Comparison of ENCODE assay signal across 8 cellular contexts in genomic region chr3:150410311-150411105, GRCh38. TPM values are rescaled to one million over a fixed set of nuclear protein-coding genes. Genes with fewer than 3 reads are reported as not detected.
DNase-seq lines count a peak whose midpoint lies in the region; ATAC-seq, FAIRE-seq and TF ChIP-seq lines count a peak whose summit lies in the region.

No MANE protein-coding gene starts in this region.

- peaks cover 36 to 54% of the 10 kb centered on the region in 2 donors for H3K36me3 Mint-ChIP-seq in stimulated activated naive B cell treated with anti-CD40 and anti-IgM and Interleukin-4, amounts not matched to agents 10 μg/mL and 1 μg/mL and 100 μg/mL, for 72 hours

- H3K27me3 ChIP-seq in lung (ENCODE audit: control insufficient read depth, insufficient read depth), result no peaks in the 10 kb centered on the region

- H3K27ac Mint-ChIP-seq in stimulated activated naive B cell treated with anti-CD40 and anti-IgM and Interleukin-4, amounts not matched to agents 10 μg/mL and 1 μg/mL and 100 μg/mL, for 72 hours, result peak overlapping the region; percentile 89

- H3K27ac ChIP-seq in lung (ENCODE audit: low read depth in 1 of 2, low read length in 1 of 2), result peak overlapping the region; percentile 99

- H3K4me3 ChIP-seq in lung, result peak overlapping the region; percentile 93

- peaks cover 11 to 45% of the 10 kb centered on the region in 2 donors for H3K4me1 Mint-ChIP-seq in stimulated activated naive B cell treated with anti-CD40 and anti-IgM and Interleukin-4, amounts not matched to agents 10 μg/mL and 1 μg/mL and 100 μg/mL, for 72 hours

- TF ChIP-seq POLR2A in H54 (IDR thresholded peaks at IDR 0.05; ENCODE audit: low read depth, low read length), result no peak

- peak; percentile 2 for ATAC-seq in lung (ENCODE audit: insufficient read depth, low FRiP score)
- no peak for ATAC-seq in stimulated activated naive B cell treated with anti-CD40 and anti-IgM and Interleukin-4, amounts not matched to agents 10 μg/mL and 1 μg/mL and 100 μg/mL, for 72 hours (replicated peaks)

- FAIRE-seq in H54 (lab: Jason Lieb, UNC), result no peak

- peak overlapping the region; percentile 92 to 94 for H3K4me3 Mint-ChIP-seq in stimulated activated naive B cell treated with anti-CD40 and anti-IgM and Interleukin-4, amounts not matched to agents 10 μg/mL and 1 μg/mL and 100 μg/mL, for 72 hours

- H3K9me3 Mint-ChIP-seq in stimulated activated naive B cell treated with anti-CD40 and anti-IgM and Interleukin-4, amounts not matched to agents 10 μg/mL and 1 μg/mL and 100 μg/mL, for 72 hours, result no peaks in the 10 kb centered on the region

- 0 to 1% methylated on average over 49 to 68 of the region's 68 CpGs for WGBS in lung, 2 donors

- peaks cover 2 to 6% of the 10 kb centered on the region in 2 donors for H3K4me1 ChIP-seq in lung (ENCODE audit: control insufficient read depth in 2 of 2, insufficient read depth in 2 of 2, low read length in 2 of 2)

- H3K36me3 ChIP-seq in lung (ENCODE audit: control insufficient read depth in 2 of 2, insufficient read depth in 2 of 2, low read length in 2 of 2), result peaks cover 1 to 3% of the 10 kb centered on the region in 2 donors

- no peaks in the 10 kb centered on the region for H3K9me3 ChIP-seq in lung (ENCODE audit: control insufficient read depth in 2 of 2, insufficient read depth in 1 of 2, low read length in 1 of 2)

- H3K27me3 Mint-ChIP-seq in stimulated activated naive B cell treated with anti-CD40 and anti-IgM and Interleukin-4, amounts not matched to agents 10 μg/mL and 1 μg/mL and 100 μg/mL, for 72 hours, result no peaks in the 10 kb centered on the region

- peak; percentile 56 for DNase-seq in NCI-H2171 treated with DMSO at 0.1 percent for 48 hours (lab: John Stamatoyannopoulos, UW)
- DNase-seq in NCI-H2171 (lab: John Stamatoyannopoulos, UW), result no peak
- DNase-seq in NAMALWA (ENCODE audit: low spot score), result peak; percentile 67
- peak; percentile 7 to 9 for DNase-seq in activated CD4-positive, alpha-beta T cell treated with anti-CD3 and anti-CD28 coated beads, Interleukin-2, amount 50 U/mL, for 4 hours
- DNase-seq in effector CD4-positive, alpha-beta T cell, result peak; percentile 16
- peak; percentile 44 for DNase-seq in lung (ENCODE audit: low spot score)
- DNase-seq in stimulated activated naive B cell treated with anti-CD40 and anti-IgM and Interleukin-4, amounts not matched to agents 10 μg/mL and 1 μg/mL and 100 μg/mL, for 72 hours, result no peak
- DNase-seq in H54 (ENCODE audit: insufficient read length, low spot score), result no peak

- TF ChIP-seq CTCF in lung (IDR thresholded peaks at IDR 0.05; ENCODE audit: control extremely low read depth, extremely low read depth), result no peak

RNA-seq across cellular contexts. Expression of gene TSC22D2, which starts 2.4 kb away (rescaled TPM):
- 10 to 100 TPM; 25.7 to 57.7 TPM for total RNA-seq in lung
- 10 to 100 TPM in 1 of 2 donors, 1 to 10 TPM in 1; 8.8 to 11.7 TPM for polyA plus RNA-seq in lung

Comparison
In these comparisons a context has a peak if more than half of its experiments do, and no peak if none do; other contexts are left out.
1. DNase-seq: peak in NCI-H2171 treated with DMSO at 0.1 percent for 48 hours (single experiment), NAMALWA (single experiment), activated CD4-positive, alpha-beta T cell treated with anti-CD3 and anti-CD28 coated beads, Interleukin-2, amount 50 U/mL, for 4 hours (2 of 2), effector CD4-positive, alpha-beta T cell (single experiment) and lung (single experiment); none in NCI-H2171 (single experiment), stimulated activated naive B cell treated with anti-CD40 and anti-IgM and Interleukin-4, amounts not matched to agents 10 μg/mL and 1 μg/mL and 100 μg/mL, for 72 hours (single experiment) and H54 (single experiment).